Comparison of ENCODE assay signal across 12 cellular contexts in the genomic region with DNA sequence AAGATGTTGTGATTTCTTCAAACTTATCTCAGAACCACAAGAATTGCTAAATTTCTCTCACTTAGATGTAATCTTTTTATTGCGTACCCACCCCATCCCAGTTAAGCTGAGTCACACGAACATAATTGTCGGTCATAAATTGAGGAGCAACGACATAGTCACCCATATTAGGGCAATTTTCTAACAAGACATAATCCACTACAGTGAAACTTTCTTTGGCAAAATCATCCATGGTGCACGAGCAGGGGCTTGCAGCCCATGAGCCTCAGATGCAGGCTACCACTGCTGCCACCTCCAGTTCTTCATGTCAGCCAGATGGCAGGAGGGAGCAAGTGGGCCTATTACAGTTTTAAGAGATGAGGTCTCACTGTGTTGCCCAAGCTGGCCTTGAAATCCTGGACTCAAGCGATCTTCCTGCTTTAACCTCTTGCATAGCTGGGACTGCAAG.
DNase-seq lines count a peak whose midpoint lies in the region; ATAC-seq and TF ChIP-seq lines count a peak whose summit lies in the region.
"Had no signal": no experiment of that assay in that cellular context is flagged by ENCODE, and none has a peak within 500 bp of the region (broad histone marks: within the 10 kb centered on the region; RNA-seq: fewer than 3 reads in every experiment).

No MANE protein-coding gene starts in this region.

- no peaks in the 10 kb centered on the region for H4K20me1 ChIP-seq in PC-3 (ENCODE audit: low read length)

- peaks cover 23% of the 10 kb centered on the region for H3K4me1 ChIP-seq in PC-3 (ENCODE audit: insufficient read depth, low read length)
- H3K4me1 ChIP-seq in aorta (ENCODE audit: control insufficient read depth in 1 of 2, insufficient read depth in 2 of 2, low read length in 2 of 2): no peaks in the 10 kb centered on the region
- H3K4me1 ChIP-seq: tibial nerve had no signal

- CTCF ChIA-PET in PC-3 (lab: Charles Lee): no interaction called here

- H3K4me3 ChIP-seq in PC-3 (ENCODE audit: low read length) (0 out of 2 replicates have a peak overlapping the region, but pooled peaks have one; percentile 6), aorta (ENCODE audit: low read length in 2 of 2) (no peak overlapping the region)
- H3K4me3 ChIP-seq: dorsolateral prefrontal cortex, MG63, tibial nerve had no signal

- no peaks in the 10 kb centered on the region for H3K9me3 ChIP-seq in PC-3 (ENCODE audit: low read length)
- H3K9me3 ChIP-seq in aorta (ENCODE audit: control insufficient read depth, low read length): no peaks in the 10 kb centered on the region
- H3K9me3 ChIP-seq: MG63, tibial nerve had no signal

- peak overlapping the region; percentile 53 for H3K4me2 ChIP-seq in PC-3 (ENCODE audit: low read length)

- H3K36me3 ChIP-seq in PC-3 (ENCODE audit: low read depth, low read length) (0 out of 2 replicates have a peak, but pooled peaks cover 5% of the 10 kb centered on the region), aorta (ENCODE audit: control insufficient read depth in 1 of 2, insufficient read depth in 2 of 2, low read length in 1 of 2) (peaks cover 0 to 3% of the 10 kb centered on the region in 2 donors)

- peaks cover 6% of the 10 kb centered on the region for H3K4me1 Mint-ChIP-seq in activated naive CD8-positive, alpha-beta T cell treated with anti-CD3 and anti-CD28 coated beads, Interleukin-2, amount 10 ng/mL, durations not matched to agents 7 days and 5 days
- H3K4me1 Mint-ChIP-seq in activated naive CD8-positive, alpha-beta T cell treated with anti-CD3 and anti-CD28 coated beads, Interleukin-2, amount 50 U/mL, for 24 hours: no peaks in the 10 kb centered on the region
- no peaks in the 10 kb centered on the region for H3K4me1 Mint-ChIP-seq in stimulated activated naive CD8-positive, alpha-beta T cell treated with anti-CD3 and anti-CD28 coated beads, Interleukin-15, amount 100 ng/mL, for 72 hours

- H3K9me2 ChIP-seq in PC-3 (replicated peaks; ENCODE audit: low read length): no peaks in the 10 kb centered on the region

- H3K27ac Mint-ChIP-seq in activated naive CD8-positive, alpha-beta T cell treated with anti-CD3 and anti-CD28 coated beads, Interleukin-2, amount 10 ng/mL, durations not matched to agents 7 days and 5 days: peak overlapping the region; percentile 45
- no peak overlapping the region for H3K27ac Mint-ChIP-seq in activated naive CD8-positive, alpha-beta T cell treated with anti-CD3 and anti-CD28 coated beads, Interleukin-2, amount 50 U/mL, for 24 hours
- no peak overlapping the region for H3K27ac Mint-ChIP-seq in stimulated activated naive CD8-positive, alpha-beta T cell treated with anti-CD3 and anti-CD28 coated beads, Interleukin-15, amount 100 ng/mL, for 72 hours
- H3K27ac Mint-ChIP-seq: activated B cell treated with CpG ODN at 0.5 μM for 24 hours had no signal

- H3K27me3 ChIP-seq in PC-3 (ENCODE audit: low read length) (no peaks in the 10 kb centered on the region), aorta (ENCODE audit: control insufficient read depth in 1 of 2, insufficient read depth in 2 of 2, low read length in 1 of 2) (no peaks in the 10 kb centered on the region)
- H3K27me3 ChIP-seq: dorsolateral prefrontal cortex, MG63, tibial nerve had no signal

- no peaks in the 10 kb centered on the region for H3K27me3 Mint-ChIP-seq in activated naive CD8-positive, alpha-beta T cell treated with anti-CD3 and anti-CD28 coated beads, Interleukin-2, amount 10 ng/mL, durations not matched to agents 7 days and 5 days
- H3K27me3 Mint-ChIP-seq in activated naive CD8-positive, alpha-beta T cell treated with anti-CD3 and anti-CD28 coated beads, Interleukin-2, amount 50 U/mL, for 24 hours: no peaks in the 10 kb centered on the region
- no peaks in the 10 kb centered on the region for H3K27me3 Mint-ChIP-seq in stimulated activated naive CD8-positive, alpha-beta T cell treated with anti-CD3 and anti-CD28 coated beads, Interleukin-15, amount 100 ng/mL, for 72 hours
- H3K27me3 Mint-ChIP-seq: activated B cell treated with CpG ODN at 0.5 μM for 24 hours had no signal

- H2AFZ ChIP-seq in PC-3 (ENCODE audit: low read length): peak overlapping the region; percentile 19; the same call in 1 of the 2 replicates

- no peak for ATAC-seq in activated naive CD8-positive, alpha-beta T cell treated with anti-CD3 and anti-CD28 coated beads, Interleukin-2, amount 10 ng/mL, durations not matched to agents 7 days and 5 days (ENCODE audit: low read depth)
- no peak for ATAC-seq in activated naive CD8-positive, alpha-beta T cell treated with anti-CD3 and anti-CD28 coated beads, Interleukin-2, amount 50 U/mL, for 24 hours
- peak; percentile 91 for ATAC-seq in PC-3
- peak; percentile 68 for ATAC-seq in aorta (ENCODE audit: low FRiP score)
- ATAC-seq in left ventricle myocardium superior: no peak
- ATAC-seq in stimulated activated naive CD8-positive, alpha-beta T cell treated with anti-CD3 and anti-CD28 coated beads, Interleukin-15, amount 100 ng/mL, for 72 hours: no peak

- peaks cover 7% of the 10 kb centered on the region for H3F3A ChIP-seq in PC-3 (ENCODE audit: low read length, unreplicated experiment)

- BruUV-seq in PC-3 (replicated peaks; lab: Mats Ljungman, UMichigan): TSS peak; percentile 17

- H3K36me3 Mint-ChIP-seq in activated naive CD8-positive, alpha-beta T cell treated with anti-CD3 and anti-CD28 coated beads, Interleukin-2, amount 10 ng/mL, durations not matched to agents 7 days and 5 days: peaks cover 17% of the 10 kb centered on the region
- peaks cover 5% of the 10 kb centered on the region for H3K36me3 Mint-ChIP-seq in activated naive CD8-positive, alpha-beta T cell treated with anti-CD3 and anti-CD28 coated beads, Interleukin-2, amount 50 U/mL, for 24 hours (ENCODE audit: low read depth)

- no peak overlapping the region for H3K4me3 Mint-ChIP-seq in activated naive CD8-positive, alpha-beta T cell treated with anti-CD3 and anti-CD28 coated beads, Interleukin-2, amount 10 ng/mL, durations not matched to agents 7 days and 5 days
- no peak overlapping the region for H3K4me3 Mint-ChIP-seq in activated naive CD8-positive, alpha-beta T cell treated with anti-CD3 and anti-CD28 coated beads, Interleukin-2, amount 50 U/mL, for 24 hours
- H3K4me3 Mint-ChIP-seq in stimulated activated naive CD8-positive, alpha-beta T cell treated with anti-CD3 and anti-CD28 coated beads, Interleukin-15, amount 100 ng/mL, for 72 hours: no peak overlapping the region
- H3K4me3 Mint-ChIP-seq: activated B cell treated with CpG ODN at 0.5 μM for 24 hours had no signal

- no peak overlapping the region for H3K9ac ChIP-seq in PC-3 (ENCODE audit: low read length)

- WGBS in aorta, 2 donors: 78 to 83% methylated on average over 6 of the region's 6 CpGs

- peak; percentile 33; the same call in 1 of the 2 replicates for TF ChIP-seq CTCF in PC-3 (conservative IDR thresholded peaks at IDR 0.05; ENCODE audit: low read depth, low read length)

- DNase-seq in activated naive CD8-positive, alpha-beta T cell treated with anti-CD3 and anti-CD28 coated beads, Interleukin-2, amount 10 ng/mL, durations not matched to agents 7 days and 5 days: no peak
- no peak for DNase-seq in activated naive CD8-positive, alpha-beta T cell treated with anti-CD3 and anti-CD28 coated beads, Interleukin-2, amount 50 U/mL, for 24 hours
- DNase-seq in PC-3: peak; percentile 84
- peak; percentile 12 for DNase-seq in fibroblast of the conjunctiva (ENCODE audit: low read depth)
- DNase-seq in aorta: no peak
- DNase-seq in left ventricle myocardium superior: no peak
- DNase-seq in stimulated activated naive CD8-positive, alpha-beta T cell treated with anti-CD3 and anti-CD28 coated beads, Interleukin-15, amount 100 ng/mL, for 72 hours: no peak
- no peak for DNase-seq in NCI-H1436 treated with DMSO at 0.1 percent for 48 hours (lab: John Stamatoyannopoulos, UW)
- DNase-seq: activated B cell treated with CpG ODN at 0.5 μM for 24 hours, dorsolateral prefrontal cortex, MG63 had no signal

- POLR2A ChIA-PET in activated naive CD8-positive, alpha-beta T cell treated with anti-CD3 and anti-CD28 coated beads, Interleukin-2, amount 10 ng/mL, durations not matched to agents 7 days and 5 days (lab: Charles Lee): no interaction called here
- POLR2A ChIA-PET in PC-3 (lab: Charles Lee; ENCODE audit: unreplicated experiment): no interaction called here

- no peaks in the 10 kb centered on the region for H3K9me3 Mint-ChIP-seq in activated naive CD8-positive, alpha-beta T cell treated with anti-CD3 and anti-CD28 coated beads, Interleukin-2, amount 10 ng/mL, durations not matched to agents 7 days and 5 days
- H3K9me3 Mint-ChIP-seq in activated naive CD8-positive, alpha-beta T cell treated with anti-CD3 and anti-CD28 coated beads, Interleukin-2, amount 50 U/mL, for 24 hours: no peaks in the 10 kb centered on the region
- no peaks in the 10 kb centered on the region for H3K9me3 Mint-ChIP-seq in stimulated activated naive CD8-positive, alpha-beta T cell treated with anti-CD3 and anti-CD28 coated beads, Interleukin-15, amount 100 ng/mL, for 72 hours
- H3K9me3 Mint-ChIP-seq: activated B cell treated with CpG ODN at 0.5 μM for 24 hours had no signal

- no peaks in the 10 kb centered on the region for H3K79me2 ChIP-seq in PC-3 (ENCODE audit: low read length)

- H3K27ac ChIP-seq in PC-3 (ENCODE audit: low read length) (peak overlapping the region; percentile 49), aorta (ENCODE audit: low read depth in 1 of 2, low read length in 2 of 2) (no peak overlapping the region)
- H3K27ac ChIP-seq: dorsolateral prefrontal cortex, tibial nerve had no signal

- intact Hi-C loops in PC-3 (cut with micrococcal nuclease) (loop anchor here (2.0 to 5.0 kb wide), 2 partner anchors 15 to 41 kb away; no protein-coding TSS in a partner anchor), aorta (cut with DNase I) (no loop called here), left ventricle myocardium superior (cut with micrococcal nuclease) (no loop called here)

Comparison
In these comparisons a context has a peak if more than half of its experiments do, and no peak if none do; other contexts are left out.
1. ATAC-seq: peak in PC-3 (single experiment) and aorta (single experiment); none in activated naive CD8-positive, alpha-beta T cell treated with anti-CD3 and anti-CD28 coated beads, Interleukin-2, amount 10 ng/mL, durations not matched to agents 7 days and 5 days (single experiment), activated naive CD8-positive, alpha-beta T cell treated with anti-CD3 and anti-CD28 coated beads, Interleukin-2, amount 50 U/mL, for 24 hours (single experiment), left ventricle myocardium superior (single experiment) and stimulated activated naive CD8-positive, alpha-beta T cell treated with anti-CD3 and anti-CD28 coated beads, Interleukin-15, amount 100 ng/mL, for 72 hours (single experiment).
2. DNase-seq: peak in PC-3 (single experiment) and fibroblast of the conjunctiva (single experiment); none in activated naive CD8-positive, alpha-beta T cell treated with anti-CD3 and anti-CD28 coated beads, Interleukin-2, amount 10 ng/mL, durations not matched to agents 7 days and 5 days (single experiment), activated naive CD8-positive, alpha-beta T cell treated with anti-CD3 and anti-CD28 coated beads, Interleukin-2, amount 50 U/mL, for 24 hours (single experiment), aorta (0 of 2), left ventricle myocardium superior (single experiment), stimulated activated naive CD8-positive, alpha-beta T cell treated with anti-CD3 and anti-CD28 coated beads, Interleukin-15, amount 100 ng/mL, for 72 hours (0 of 2) and NCI-H1436 treated with DMSO at 0.1 percent for 48 hours (single experiment).